In the genomic region with DNA sequence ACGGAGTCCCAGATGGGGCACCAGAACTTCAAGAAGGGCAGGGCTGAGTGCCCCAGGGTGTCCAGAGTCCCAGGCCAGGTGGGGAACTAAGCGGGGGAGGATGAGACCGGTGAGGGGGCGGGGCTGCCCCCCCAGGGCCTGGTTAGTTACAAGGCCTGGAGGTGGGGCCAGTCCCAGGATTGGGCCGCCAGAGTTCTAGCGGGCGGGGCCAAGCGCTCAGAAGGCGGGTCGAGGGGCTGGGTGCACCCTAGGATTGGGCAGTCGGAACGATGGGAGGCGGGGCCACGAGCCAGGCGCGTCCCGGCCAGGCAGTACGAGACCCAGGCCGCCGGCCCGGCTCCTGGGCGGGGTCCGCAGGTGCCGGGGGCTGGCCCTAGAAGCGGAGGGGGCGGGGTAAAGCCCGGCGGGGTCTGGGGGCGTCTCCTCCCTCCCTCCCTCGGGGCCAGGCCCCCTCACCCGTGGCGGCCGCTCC, we compare ENCODE assay signal across 8 cellular contexts. TPM values are rescaled to one million over a fixed set of nuclear protein-coding genes. Genes with fewer than 3 reads are reported as not detected.
A peak's percentile ranks its signal among the peaks of the same experiment; 100 is the strongest.
DNase-seq lines count a peak whose midpoint lies in the region; ATAC-seq and TF ChIP-seq lines count a peak whose summit lies in the region.

No MANE protein-coding gene starts in this region.

- no peaks in the 10 kb centered on the region for H3K9me3 Mint-ChIP-seq in activated T-cell treated with anti-CD3 and anti-CD28 coated beads, Interleukin-2, amount 50 U/mL, for 24 hours

- no peak for TF ChIP-seq RAD21 in Ishikawa (IDR thresholded peaks at IDR 0.05; ENCODE audit: low read depth)

- no peaks in the 10 kb centered on the region for H3K27me3 Mint-ChIP-seq in activated T-cell treated with anti-CD3 and anti-CD28 coated beads, Interleukin-2, amount 50 U/mL, for 24 hours

- H3K9ac ChIP-seq in muscle layer of colon (ENCODE audit: low read length) = peak overlapping the region; percentile 53

- H3K9me3 ChIP-seq in esophagus (ENCODE audit: control insufficient read depth in 2 of 2, insufficient read depth in 1 of 2, low read depth in 1 of 2, low read length in 1 of 2) = no peaks in the 10 kb centered on the region
- H3K9me3 ChIP-seq in muscle layer of colon (ENCODE audit: low read length) = no peaks in the 10 kb centered on the region

- peaks cover 45% of the 10 kb centered on the region for H3K36me3 Mint-ChIP-seq in activated T-cell treated with anti-CD3 and anti-CD28 coated beads, Interleukin-2, amount 50 U/mL, for 24 hours (ENCODE audit: low read depth)

- peak; percentile 82 for DNase-seq in DMS114 treated with DMSO at 0.1 percent for 48 hours (lab: John Stamatoyannopoulos, UW; ENCODE audit: unreplicated experiment)
- DNase-seq in OCI-M1 (lab: John Stamatoyannopoulos, UW) = peak; percentile 100
- peak; percentile 98 for DNase-seq in activated T-cell treated with anti-CD3 and anti-CD28 coated beads, Interleukin-2, amount 50 U/mL, for 24 hours
- DNase-seq in stimulated activated CD8-positive, alpha-beta memory T cell treated with anti-CD3 and anti-CD28 coated beads, Interleukin-7, amount 100 ng/mL, for 1 hour (ENCODE audit: low read depth in 2 of 2) = peak; percentile 90 to 92

- peak overlapping the region; percentile 72 to 90 for H3K4me3 ChIP-seq in esophagus (ENCODE audit: low read depth in 1 of 2, low read length in 2 of 2)
- H3K4me3 ChIP-seq in muscle layer of colon (ENCODE audit: low read depth in 1 of 2, low read length in 2 of 2) = peak overlapping the region; percentile 75 to 78

- peak overlapping the region; percentile 97 for H3K27ac Mint-ChIP-seq in activated T-cell treated with anti-CD3 and anti-CD28 coated beads, Interleukin-2, amount 50 U/mL, for 24 hours

- no peak for TF ChIP-seq EP300 in Ishikawa (IDR thresholded peaks at IDR 0.05; ENCODE audit: borderline replicate concordance)

- peak; percentile 79 for ATAC-seq in GM21717 (IDR thresholded peaks at IDR 0.05; ENCODE audit: unreplicated experiment)

- 1 to 2% methylated on average over 22 to 33 of the region's 33 CpGs for WGBS in esophagus, 2 donors

- H3K27ac ChIP-seq in esophagus (ENCODE audit: low read depth in 2 of 2, low read length in 1 of 2) (peak overlapping the region; percentile 97 to 98), muscle layer of colon (ENCODE audit: low read depth, low read length) (peak overlapping the region; percentile 85)

- H3K36me3 ChIP-seq in esophagus (ENCODE audit: control insufficient read depth in 2 of 2, insufficient read depth in 2 of 2, low read length in 1 of 2) (peaks cover 0 to 2% of the 10 kb centered on the region in 2 donors), muscle layer of colon (ENCODE audit: insufficient read depth, low read length) (no peaks in the 10 kb centered on the region)

- H3K27me3 ChIP-seq in esophagus (ENCODE audit: control insufficient read depth in 1 of 2, insufficient read depth in 2 of 2, low read length in 2 of 2) (no peaks in the 10 kb centered on the region), muscle layer of colon (ENCODE audit: control insufficient read depth in 1 of 2, insufficient read depth in 2 of 2, low read length in 2 of 2) (no peaks in the 10 kb centered on the region)

- H3K4me1 Mint-ChIP-seq in activated T-cell treated with anti-CD3 and anti-CD28 coated beads, Interleukin-2, amount 50 U/mL, for 24 hours (ENCODE audit: low read depth) = peaks cover 23% of the 10 kb centered on the region

- H3K4me1 ChIP-seq in esophagus (ENCODE audit: control insufficient read depth in 2 of 2, insufficient read depth in 2 of 2, low read length in 1 of 2) (peaks cover 0 to 3% of the 10 kb centered on the region in 2 donors), muscle layer of colon (ENCODE audit: insufficient read depth, low read length) (peaks cover 7% of the 10 kb centered on the region)

- peak overlapping the region; percentile 82 for H3K4me3 Mint-ChIP-seq in activated T-cell treated with anti-CD3 and anti-CD28 coated beads, Interleukin-2, amount 50 U/mL, for 24 hours

TF ChIP-seq in Ishikawa, 13 proteins besides CTCF, POLR2A, EP300 and RAD21:
- peak; percentile 91 for TF ChIP-seq ZBTB7A (IDR thresholded peaks at IDR 0.05; ENCODE audit: low read depth)
- no peak for TF ChIP-seq MAX (IDR thresholded peaks at IDR 0.05)
- no peak for TF ChIP-seq FOXM1 (IDR thresholded peaks at IDR 0.05; ENCODE audit: borderline replicate concordance, low read depth)
- no peak for TF ChIP-seq REST (IDR thresholded peaks at IDR 0.05; ENCODE audit: low read depth)
- TF ChIP-seq CEBPB (IDR thresholded peaks at IDR 0.05) = no peak
- TF ChIP-seq CREB1 (IDR thresholded peaks at IDR 0.05; ENCODE audit: low read depth) = peak; percentile 27
- no peak for TF ChIP-seq YY1 (IDR thresholded peaks at IDR 0.05; ENCODE audit: low read depth)
- 0 out of 2 replicates have a peak, but pooled peaks have one; percentile 32 for TF ChIP-seq TAF1 (IDR thresholded peaks at IDR 0.05; ENCODE audit: low read depth)
- TF ChIP-seq, protein P1, sequence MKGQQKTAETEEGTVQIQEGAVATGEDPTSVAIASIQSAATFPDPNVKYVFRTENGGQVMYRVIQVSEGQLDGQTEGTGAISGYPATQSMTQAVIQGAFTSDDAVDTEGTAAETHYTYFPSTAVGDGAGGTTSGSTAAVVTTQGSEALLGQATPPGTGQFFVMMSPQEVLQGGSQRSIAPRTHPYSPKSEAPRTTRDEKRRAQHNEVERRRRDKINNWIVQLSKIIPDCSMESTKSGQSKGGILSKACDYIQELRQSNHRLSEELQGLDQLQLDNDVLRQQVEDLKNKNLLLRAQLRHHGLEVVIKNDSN (IDR thresholded peaks at IDR 0.05) = no peak
- TF ChIP-seq EGR1 (IDR thresholded peaks at IDR 0.05) = peak; percentile 81
- TF ChIP-seq TEAD4 (IDR thresholded peaks at IDR 0.05) = no peak
- no peak for TF ChIP-seq NFIC (IDR thresholded peaks at IDR 0.05)
- no peak for TF ChIP-seq TCF12 (IDR thresholded peaks at IDR 0.05; ENCODE audit: low read depth)
TF ChIP-seq in Ishikawa: peak in this region for 4.

RNA-seq across cellular contexts. Expression of gene ZNF653, which starts 0.6 kb away (rescaled TPM):
- 1 to 10 TPM; 6.2 to 9.2 TPM for polyA plus RNA-seq in esophagus

RNA-seq across cellular contexts. Expression of gene ECSIT, which starts 23.9 kb away (rescaled TPM):
- polyA plus RNA-seq in esophagus = 10 to 100 TPM; 36.3 to 41.2 TPM

RNA-seq across cellular contexts. Expression of gene ELAVL3, which starts 24.2 kb away (rescaled TPM):
- polyA plus RNA-seq in esophagus = not detected

RNA-seq across cellular contexts. Expression of gene CNN1, which starts 33.6 kb away (rescaled TPM):
- polyA plus RNA-seq in esophagus = 100 to 1,000 TPM in 1 of 2 donors, 10 to 100 TPM in 1; 85.0 to 234 TPM

RNA-seq across cellular contexts. Expression of gene ELOF1, which starts 54.0 kb away (rescaled TPM):
- polyA plus RNA-seq in esophagus = 10 to 100 TPM; 43.4 to 46.6 TPM

Comparison
In these comparisons a context has a peak if more than half of its experiments do, and no peak if none do; other contexts are left out.
1. Peak in every context shown above with its lines: DNase-seq, ATAC-seq, H3K4me3 ChIP-seq and H3K27ac ChIP-seq.